ENCODE assay signal across 26 cellular contexts in the genomic region with DNA sequence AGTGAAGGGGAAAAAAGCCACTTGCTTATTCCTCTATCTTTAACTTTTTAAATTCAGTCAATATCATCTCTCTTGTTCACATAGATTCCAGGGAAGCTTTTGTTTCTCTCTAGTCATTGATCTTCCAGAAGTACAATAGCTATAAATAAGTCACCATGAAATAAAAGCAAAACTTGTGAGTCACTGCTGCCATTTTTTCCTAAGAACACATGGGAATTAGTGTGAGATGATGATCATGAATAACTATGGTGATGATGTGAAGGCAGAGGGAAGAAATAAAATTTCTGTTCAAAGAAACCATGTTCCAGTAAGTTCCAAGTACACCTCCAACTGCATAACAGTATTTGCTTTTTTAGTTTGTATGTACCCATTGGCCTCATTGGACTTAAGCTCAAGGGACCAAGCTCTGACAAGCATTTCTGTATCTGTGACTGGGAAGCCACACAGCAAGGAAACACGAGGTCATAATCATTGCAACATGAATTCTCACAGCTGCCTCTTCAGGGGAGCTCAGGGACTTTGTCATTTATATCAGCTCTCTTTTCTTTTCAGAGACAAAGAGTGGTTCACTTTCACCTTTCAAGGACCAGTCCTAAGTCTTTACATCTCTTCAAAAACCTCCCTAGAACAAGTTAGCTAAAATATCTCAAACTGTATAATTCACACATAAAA. TPM values are rescaled to one million over a fixed set of nuclear protein-coding genes. Genes with fewer than 3 reads are reported as not detected.
A peak's percentile ranks its signal among the peaks of the same experiment; 100 is the strongest.
DNase-seq lines count a peak whose midpoint lies in the region; ATAC-seq and TF ChIP-seq lines count a peak whose summit lies in the region.
"Had no signal": no experiment of that assay in that cellular context is flagged by ENCODE, and none has a peak within 500 bp of the region (broad histone marks: within the 10 kb centered on the region; RNA-seq: fewer than 3 reads in every experiment).

No MANE protein-coding gene starts in this region.

- peaks cover 6% of the 10 kb centered on the region in 2 donors for H3K27me3 Mint-ChIP-seq in natural killer cell treated with Interleukin-12 subunit alpha and Interleukin-12 subunit beta and Interleukin-15 and Interleukin-18, amount 100 ng/mL, for 72 hours
- H3K27me3 Mint-ChIP-seq: activated naive CD8-positive, alpha-beta T cell treated with anti-CD3 and anti-CD28 coated beads, Interleukin-2, amount 50 U/mL, for 24 hours; activated T-cell treated with anti-CD3 and anti-CD28 coated beads, Interleukin-2, amount 50 U/mL, for 24 hours; type B pancreatic cell had no signal

- ATAC-seq in natural killer cell treated with Interleukin-12 subunit alpha and Interleukin-12 subunit beta and Interleukin-15 and Interleukin-18, amount 100 ng/mL, for 72 hours = no peak
- ATAC-seq: activated naive CD8-positive, alpha-beta T cell treated with anti-CD3 and anti-CD28 coated beads, Interleukin-2, amount 50 U/mL, for 24 hours; body of pancreas; foreskin keratinocyte; mucosa of descending colon; PC-3 had no signal

- H3K4me1 Mint-ChIP-seq in natural killer cell treated with Interleukin-12 subunit alpha and Interleukin-12 subunit beta and Interleukin-15 and Interleukin-18, amount 100 ng/mL, for 72 hours (ENCODE audit: low read depth in 2 of 2) = no peaks in the 10 kb centered on the region
- H3K4me1 Mint-ChIP-seq: activated naive CD8-positive, alpha-beta T cell treated with anti-CD3 and anti-CD28 coated beads, Interleukin-2, amount 50 U/mL, for 24 hours had no signal

- H3K4me3 ChIP-seq in astrocyte of the spinal cord (ENCODE audit: low read depth, low read length) = no peak overlapping the region
- H3K4me3 ChIP-seq: body of pancreas, heart right ventricle, lung, mucosa of descending colon had no signal

- peak; percentile 62 for DNase-seq in EL
- DNase-seq in HS-5 (ENCODE audit: low read depth) = peak; percentile 40
- peak; percentile 62 for DNase-seq in astrocyte of the spinal cord (ENCODE audit: low read depth, low spot score)
- DNase-seq in kidney tubule cell (ENCODE audit: low spot score) = peak; percentile 27
- DNase-seq in natural killer cell treated with Interleukin-12 subunit alpha and Interleukin-12 subunit beta and Interleukin-15 and Interleukin-18, amount 100 ng/mL, for 72 hours (ENCODE audit: low spot score) = no peak
- DNase-seq in RPMI8226 = no peak
- DNase-seq in NCI-H1105 (lab: John Stamatoyannopoulos, UW) = no peak
- DNase-seq in dedifferentiated amniotic fluid mesenchymal stem cell (ENCODE audit: extremely low spot score) = no peak
- DNase-seq: activated CD4-positive, alpha-beta T cell treated with anti-CD3 and anti-CD28 coated beads, Interleukin-2, amount 10 ng/mL, durations not matched to agents 7 days and 5 days; activated gamma-delta T cell treated with Interleukin-2 at 50 U/mL for 16 hours; activated naive CD8-positive, alpha-beta T cell treated with anti-CD3 and anti-CD28 coated beads, Interleukin-2, amount 50 U/mL, for 24 hours; activated T-cell treated with anti-CD3 and anti-CD28 coated beads, Interleukin-2, amount 50 U/mL, for 24 hours; BE2C; body of pancreas; cerebellar nuclear complex; DMS153; foreskin keratinocyte; heart right ventricle; mucosa of descending colon; NCI-H2081 treated with DMSO at 0.1 percent for 48 hours; PC-3; SIG-M5 had no signal

- H3K4me3 Mint-ChIP-seq in natural killer cell treated with Interleukin-12 subunit alpha and Interleukin-12 subunit beta and Interleukin-15 and Interleukin-18, amount 100 ng/mL, for 72 hours = no peak overlapping the region
- H3K4me3 Mint-ChIP-seq: activated CD4-positive, alpha-beta T cell treated with anti-CD3 and anti-CD28 coated beads, Interleukin-2, amount 10 ng/mL, durations not matched to agents 7 days and 5 days; activated naive CD8-positive, alpha-beta T cell treated with anti-CD3 and anti-CD28 coated beads, Interleukin-2, amount 50 U/mL, for 24 hours; activated T-cell treated with anti-CD3 and anti-CD28 coated beads, Interleukin-2, amount 50 U/mL, for 24 hours; neural crest cell; type B pancreatic cell had no signal

- no peak for TF ChIP-seq CTCF in astrocyte of the spinal cord (IDR thresholded peaks at IDR 0.05; ENCODE audit: low read depth, low read length)

- in situ Hi-C loops in astrocyte of the spinal cord (cut with HindIII; ENCODE audit: low sequenced_read_pairs) = no loop called here

- H3K36me3 Mint-ChIP-seq in natural killer cell treated with Interleukin-12 subunit alpha and Interleukin-12 subunit beta and Interleukin-15 and Interleukin-18, amount 100 ng/mL, for 72 hours = no peaks in the 10 kb centered on the region
- H3K36me3 Mint-ChIP-seq: type B pancreatic cell had no signal

- H3K9me3 Mint-ChIP-seq in natural killer cell treated with Interleukin-12 subunit alpha and Interleukin-12 subunit beta and Interleukin-15 and Interleukin-18, amount 100 ng/mL, for 72 hours = no peaks in the 10 kb centered on the region
- H3K9me3 Mint-ChIP-seq: activated CD4-positive, alpha-beta T cell treated with anti-CD3 and anti-CD28 coated beads, Interleukin-2, amount 10 ng/mL, durations not matched to agents 7 days and 5 days; activated naive CD8-positive, alpha-beta T cell treated with anti-CD3 and anti-CD28 coated beads, Interleukin-2, amount 50 U/mL, for 24 hours; activated T-cell treated with anti-CD3 and anti-CD28 coated beads, Interleukin-2, amount 50 U/mL, for 24 hours; type B pancreatic cell had no signal

- H3K27ac Mint-ChIP-seq in natural killer cell treated with Interleukin-12 subunit alpha and Interleukin-12 subunit beta and Interleukin-15 and Interleukin-18, amount 100 ng/mL, for 72 hours = no peak overlapping the region
- H3K27ac Mint-ChIP-seq: activated CD4-positive, alpha-beta T cell treated with anti-CD3 and anti-CD28 coated beads, Interleukin-2, amount 10 ng/mL, durations not matched to agents 7 days and 5 days; activated naive CD8-positive, alpha-beta T cell treated with anti-CD3 and anti-CD28 coated beads, Interleukin-2, amount 50 U/mL, for 24 hours; activated T-cell treated with anti-CD3 and anti-CD28 coated beads, Interleukin-2, amount 50 U/mL, for 24 hours; type B pancreatic cell had no signal

RNA-seq across cellular contexts. Expression of a gene that starts 58.8 kb away (rescaled TPM):
- not detected for total RNA-seq in natural killer cell treated with Interleukin-12 subunit alpha and Interleukin-12 subunit beta and Interleukin-15 and Interleukin-18, amount 100 ng/mL, for 72 hours
- total RNA-seq: activated CD4-positive, alpha-beta T cell treated with anti-CD3 and anti-CD28 coated beads, Interleukin-2, amount 10 ng/mL, durations not matched to agents 7 days and 5 days; MCF 10A had no signal

Comparison
In these comparisons a context has a peak if more than half of its experiments do, and no peak if none do; other contexts are left out.
1. DNase-seq: peak in EL (single experiment), HS-5 (single experiment), astrocyte of the spinal cord (single experiment) and kidney tubule cell (single experiment); none in natural killer cell treated with Interleukin-12 subunit alpha and Interleukin-12 subunit beta and Interleukin-15 and Interleukin-18, amount 100 ng/mL, for 72 hours (single experiment), RPMI8226 (single experiment), NCI-H1105 (single experiment) and dedifferentiated amniotic fluid mesenchymal stem cell (single experiment).